ENCODE assay signal across 18 cellular contexts in the genomic region with DNA sequence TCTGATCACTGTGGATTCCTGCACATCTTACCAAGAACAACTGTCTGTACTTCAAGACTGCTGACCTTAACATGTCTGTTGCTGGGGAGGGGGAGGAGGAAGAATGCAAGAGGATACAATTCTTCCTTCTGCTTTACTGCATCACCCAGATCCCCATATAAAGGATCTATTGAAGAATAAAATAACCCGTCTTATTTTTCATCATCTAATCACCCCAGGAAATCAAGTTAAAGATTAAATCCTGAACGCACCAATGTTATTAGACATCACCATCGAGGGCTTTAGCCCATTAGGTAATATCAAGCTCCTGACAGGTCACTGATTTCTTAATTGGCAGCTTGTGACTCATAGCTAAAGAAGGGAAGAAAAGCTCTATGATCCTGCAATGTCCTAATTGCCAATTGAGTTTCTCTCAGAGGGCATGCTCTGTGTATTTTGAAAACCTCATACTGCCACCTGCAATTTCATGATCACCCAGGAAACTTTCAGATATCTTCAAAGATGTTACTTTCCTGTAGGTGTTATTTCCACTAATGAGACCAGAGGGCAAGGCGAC.
A peak's percentile ranks its signal among the peaks of the same experiment; 100 is the strongest.
DNase-seq lines count a peak whose midpoint lies in the region; ATAC-seq and TF ChIP-seq lines count a peak whose summit lies in the region.
"Had no signal": no experiment of that assay in that cellular context is flagged by ENCODE, and none has a peak within 500 bp of the region (broad histone marks: within the 10 kb centered on the region; RNA-seq: fewer than 3 reads in every experiment).

No MANE protein-coding gene starts in this region.

- no peaks in the 10 kb centered on the region for H3K4me1 Mint-ChIP-seq in natural killer cell

- peaks cover 29% of the 10 kb centered on the region for H3K4me1 ChIP-seq in A673 (ENCODE audit: insufficient read depth, low read length, poor library complexity, severe bottlenecking)
- H3K4me1 ChIP-seq: Caco-2 had no signal

- no peak for TF ChIP-seq CTCF in A673 (conservative IDR thresholded peaks at IDR 0.05; ENCODE audit: low read depth, low read length)
- no peak for TF ChIP-seq CTCF in natural killer cell (IDR thresholded peaks at IDR 0.05)

- H3K36me3 ChIP-seq in A673 (ENCODE audit: insufficient read depth, low read length, poor library complexity, severe bottlenecking), result no peaks in the 10 kb centered on the region

- H3K4me3 ChIP-seq in A673 (ENCODE audit: low read depth, low read length, poor library complexity, severe bottlenecking), result no peak overlapping the region
- H3K4me3 ChIP-seq: A549 had no signal

- H3K27me3 Mint-ChIP-seq in natural killer cell (ENCODE audit: low read depth in 2 of 2), result peaks cover 7 to 18% of the 10 kb centered on the region in 2 donors

- H3K27me3 ChIP-seq in A673 (replicated peaks; ENCODE audit: insufficient read depth, low read depth, low read length, poor library complexity), result no peaks in the 10 kb centered on the region

- DNase-seq in A673 (ENCODE audit: low spot score), result peak; percentile 34
- DNase-seq in EH (ENCODE audit: low read depth), result peak; percentile 24
- DNase-seq in amniotic epithelial cell (ENCODE audit: low read depth), result peak; percentile 40
- peak; percentile 20 for DNase-seq in iris pigment epithelial cell (ENCODE audit: low read depth)
- no peak for DNase-seq in DMS153 treated with DMSO at 0.1 percent for 48 hours (lab: John Stamatoyannopoulos, UW; ENCODE audit: unreplicated experiment)
- no peak for DNase-seq in natural killer cell
- DNase-seq in left colon, result no peak
- no peak for DNase-seq in Right ventricle myocardium superior
- DNase-seq: Caco-2, H9, Kasumi-1, NCI-H187, NCI-H2171, NCI-H774 had no signal

- H3K36me3 Mint-ChIP-seq in natural killer cell, result no peaks in the 10 kb centered on the region
- H3K36me3 Mint-ChIP-seq: CD14-positive monocyte, IgD-negative memory B cell had no signal

- no peak overlapping the region for H3K4me3 Mint-ChIP-seq in natural killer cell
- H3K4me3 Mint-ChIP-seq: CD14-positive monocyte, H9, IgD-negative memory B cell had no signal

- no TSS peak for BruUV-seq in A673 (replicated peaks; lab: Mats Ljungman, UMichigan)

- intact Hi-C loops in A673 (cut with micrococcal nuclease; ENCODE audit: unreplicated experiment) (loop anchor here (10.0 kb wide), 1 partner anchor 638 kb away; no protein-coding TSS in a partner anchor), natural killer cell (cut with micrococcal nuclease) (no loop called here), left colon (cut with DNase I, micrococcal nuclease) (no loop called here), Right ventricle myocardium superior (cut with DNase I) (loop anchor here (10.0 kb wide), 1 partner anchor 478 kb away; no protein-coding TSS in a partner anchor)

- no peaks in the 10 kb centered on the region for H3K9me3 Mint-ChIP-seq in natural killer cell
- H3K9me3 Mint-ChIP-seq: CD14-positive monocyte, H9, IgD-negative memory B cell had no signal

- ATAC-seq in natural killer cell, result no peak
- ATAC-seq in left colon, result no peak
- no peak for ATAC-seq in Right ventricle myocardium superior (ENCODE audit: poor library complexity)
- ATAC-seq: A549, Right ventricle myocardium inferior had no signal

- no peaks in the 10 kb centered on the region for H3K9me3 ChIP-seq in A673 (ENCODE audit: low read depth, low read length, poor library complexity, severe bottlenecking)
- H3K9me3 ChIP-seq: A549, Caco-2 had no signal

- POLR2A ChIA-PET in A673 (lab: Charles Lee; ENCODE audit: low non-redundant PET), result interaction anchor here (0.6 kb wide), 2 partner anchors 10 to 75 kb away, joined by 5 to 15 read pairs; no protein-coding TSS in a partner anchor

- CTCF ChIA-PET in A673 (lab: Charles Lee), result no interaction called here

- H3K27ac ChIP-seq in A673 (ENCODE audit: low read depth, low read length, poor library complexity, severe bottlenecking), result no peak overlapping the region
- H3K27ac ChIP-seq: A549 had no signal

- no peak overlapping the region for H3K27ac Mint-ChIP-seq in natural killer cell
- H3K27ac Mint-ChIP-seq: CD14-positive monocyte, H9, IgD-negative memory B cell had no signal

Comparison
In these comparisons a context has a peak if more than half of its experiments do, and no peak if none do; other contexts are left out.
1. DNase-seq: peak in A673 (single experiment), EH (single experiment), amniotic epithelial cell (single experiment) and iris pigment epithelial cell (single experiment); none in DMS153 treated with DMSO at 0.1 percent for 48 hours (single experiment), natural killer cell (single experiment), left colon (0 of 2) and Right ventricle myocardium superior (single experiment).
2. intact Hi-C loops: an anchor here in A673 (10.0 kb wide) and Right ventricle myocardium superior (10.0 kb wide); none called in natural killer cell and left colon.